ENCODE assay signal across 16 cellular contexts in genomic region chr1:47686731-47687617, GRCh38.
DNase-seq lines count a peak whose midpoint lies in the region; ATAC-seq and TF ChIP-seq lines count a peak whose summit lies in the region.
"Had no signal": no experiment of that assay in that cellular context is flagged by ENCODE, and none has a peak within 500 bp of the region (broad histone marks: within the 10 kb centered on the region; RNA-seq: fewer than 3 reads in every experiment).

No MANE protein-coding gene starts in this region.

- no peak for ATAC-seq in esophagus mucosa

- H3K4me3 ChIP-seq in H7 (ENCODE audit: insufficient read depth, low read depth, low read length), result no peak overlapping the region
- no peak overlapping the region for H3K4me3 ChIP-seq in ascending aorta
- no peak overlapping the region for H3K4me3 ChIP-seq in spleen
- H3K4me3 ChIP-seq: skin epidermis, uterus had no signal

- TF ChIP-seq CTCF in ascending aorta (IDR thresholded peaks at IDR 0.05) (no peak), spleen (IDR thresholded peaks at IDR 0.05 in 8 of 11, conservative IDR thresholded peaks at IDR 0.05 in 3 of 11) (no peak)

- intact Hi-C loops in ascending aorta (cut with DNase I) (loop anchor here (2.0 kb wide), 2 partner anchors 16 to 42 kb away; no protein-coding TSS in a partner anchor), spleen (cut with DNase I; ENCODE audit: low total_unique reads) (no loop called here)

- no peak for TF ChIP-seq POLR2A in spleen (IDR thresholded peaks at IDR 0.05)

- H3K4me1 ChIP-seq in ascending aorta (peaks cover 0 to 31% of the 10 kb centered on the region in 2 donors), spleen (no peaks in the 10 kb centered on the region)
- H3K4me1 ChIP-seq: uterus had no signal

- 84 to 91% (median 86%) methylated on average over 14 of the region's 14 CpGs for WGBS in spleen, 5 donors

- H3K27ac ChIP-seq in ascending aorta (peak overlapping the region; percentile 53 to 89), spleen (no peak overlapping the region)
- H3K27ac ChIP-seq: skin epidermis, uterus had no signal

- H3K27me3 ChIP-seq in H7 (ENCODE audit: control insufficient read depth, insufficient read depth, low read length), result no peaks in the 10 kb centered on the region
- H3K27me3 ChIP-seq in ascending aorta, result no peaks in the 10 kb centered on the region
- H3K27me3 ChIP-seq in spleen (replicated peaks in 1 of 7), result peaks cover 0 to 28% (median 6%) of the 10 kb centered on the region in 7 donors
- H3K27me3 ChIP-seq: uterus had no signal

- no peaks in the 10 kb centered on the region for H3K9me3 ChIP-seq in ascending aorta
- no peaks in the 10 kb centered on the region for H3K9me3 ChIP-seq in spleen
- H3K9me3 ChIP-seq: uterus had no signal

- in situ Hi-C loops in G401 (cut with HindIII; ENCODE audit: low sequenced_read_pairs), result no loop called here

- peak; percentile 70 for DNase-seq in H7
- DNase-seq in ascending aorta (ENCODE audit: low spot score in 2 of 2), result peak in 1 of 2 donors; percentile 58
- DNase-seq in kidney glomerular epithelial cell (lab: John Stamatoyannopoulos, UW), result peak; percentile 25
- peak; percentile 45 for DNase-seq in spleen
- DNase-seq in glomerular visceral epithelial cell (ENCODE audit: extremely low spot score), result no peak
- DNase-seq in G401 (ENCODE audit: low spot score), result no peak
- no peak for DNase-seq in amygdala (lab: John Stamatoyannopoulos, UW)
- DNase-seq: activated naive CD8-positive, alpha-beta T cell treated with anti-CD3 and anti-CD28 coated beads, Interleukin-2, amount 10 ng/mL, durations not matched to agents 7 days and 5 days; activated T-cell treated with anti-CD3 and anti-CD28 coated beads, Interleukin-2, amount 50 U/mL, for 24 hours; caudate nucleus; foreskin fibroblast; Kasumi-1; NCI-H1436 treated with DMSO at 0.1 percent for 48 hours; uterus had no signal

- H3K36me3 ChIP-seq in H7 (replicated peaks; ENCODE audit: control insufficient read depth, insufficient read depth, low read length) (no peaks in the 10 kb centered on the region), ascending aorta (no peaks in the 10 kb centered on the region), spleen (no peaks in the 10 kb centered on the region)
- H3K36me3 ChIP-seq: uterus had no signal

Comparison
In these comparisons a context has a peak if more than half of its experiments do, and no peak if none do; other contexts are left out.
1. DNase-seq: peak in H7 (single experiment), kidney glomerular epithelial cell (single experiment) and spleen (single experiment); none in glomerular visceral epithelial cell (single experiment), G401 (single experiment) and amygdala (0 of 56).
2. H3K27ac ChIP-seq: peak in ascending aorta (2 of 2); none in spleen (0 of 8).